ENCODE assay signal across 2 cellular contexts in the genomic region with DNA sequence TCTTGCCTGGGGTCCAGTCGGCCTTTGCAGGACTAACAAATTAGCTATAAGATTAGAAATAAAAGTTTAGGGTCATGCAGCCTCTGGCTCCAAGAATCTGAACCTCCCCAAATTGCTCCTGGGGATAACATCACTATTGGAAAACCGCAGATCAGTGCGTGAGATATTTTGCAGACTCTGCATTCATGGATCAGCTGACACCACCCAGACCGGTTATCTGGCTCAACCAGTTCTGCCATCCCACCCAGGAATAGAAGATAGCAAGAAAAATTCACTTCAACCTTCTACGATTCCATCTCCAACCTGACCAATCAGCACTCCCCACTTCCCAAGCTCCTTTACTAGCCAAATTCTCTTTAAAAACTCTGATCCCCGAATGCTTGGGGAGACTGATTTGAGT.
TF ChIP-seq lines count a peak whose summit lies in the region.

No MANE protein-coding gene starts in this region.

TF ChIP-seq in GM23338, 12 proteins besides CTCF, POLR2A, EP300 and RAD21 (continued from another document):
- TF ChIP-seq, protein P1, sequence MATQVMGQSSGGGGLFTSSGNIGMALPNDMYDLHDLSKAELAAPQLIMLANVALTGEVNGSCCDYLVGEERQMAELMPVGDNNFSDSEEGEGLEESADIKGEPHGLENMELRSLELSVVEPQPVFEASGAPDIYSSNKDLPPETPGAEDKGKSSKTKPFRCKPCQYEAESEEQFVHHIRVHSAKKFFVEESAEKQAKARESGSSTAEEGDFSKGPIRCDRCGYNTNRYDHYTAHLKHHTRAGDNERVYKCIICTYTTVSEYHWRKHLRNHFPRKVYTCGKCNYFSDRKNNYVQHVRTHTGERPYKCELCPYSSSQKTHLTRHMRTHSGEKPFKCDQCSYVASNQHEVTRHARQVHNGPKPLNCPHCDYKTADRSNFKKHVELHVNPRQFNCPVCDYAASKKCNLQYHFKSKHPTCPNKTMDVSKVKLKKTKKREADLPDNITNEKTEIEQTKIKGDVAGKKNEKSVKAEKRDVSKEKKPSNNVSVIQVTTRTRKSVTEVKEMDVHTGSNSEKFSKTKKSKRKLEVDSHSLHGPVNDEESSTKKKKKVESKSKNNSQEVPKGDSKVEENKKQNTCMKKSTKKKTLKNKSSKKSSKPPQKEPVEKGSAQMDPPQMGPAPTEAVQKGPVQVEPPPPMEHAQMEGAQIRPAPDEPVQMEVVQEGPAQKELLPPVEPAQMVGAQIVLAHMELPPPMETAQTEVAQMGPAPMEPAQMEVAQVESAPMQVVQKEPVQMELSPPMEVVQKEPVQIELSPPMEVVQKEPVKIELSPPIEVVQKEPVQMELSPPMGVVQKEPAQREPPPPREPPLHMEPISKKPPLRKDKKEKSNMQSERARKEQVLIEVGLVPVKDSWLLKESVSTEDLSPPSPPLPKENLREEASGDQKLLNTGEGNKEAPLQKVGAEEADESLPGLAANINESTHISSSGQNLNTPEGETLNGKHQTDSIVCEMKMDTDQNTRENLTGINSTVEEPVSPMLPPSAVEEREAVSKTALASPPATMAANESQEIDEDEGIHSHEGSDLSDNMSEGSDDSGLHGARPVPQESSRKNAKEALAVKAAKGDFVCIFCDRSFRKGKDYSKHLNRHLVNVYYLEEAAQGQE (IDR thresholded peaks at IDR 0.05; ENCODE audit: unreplicated experiment), result no peak
- TF ChIP-seq, protein P2, sequence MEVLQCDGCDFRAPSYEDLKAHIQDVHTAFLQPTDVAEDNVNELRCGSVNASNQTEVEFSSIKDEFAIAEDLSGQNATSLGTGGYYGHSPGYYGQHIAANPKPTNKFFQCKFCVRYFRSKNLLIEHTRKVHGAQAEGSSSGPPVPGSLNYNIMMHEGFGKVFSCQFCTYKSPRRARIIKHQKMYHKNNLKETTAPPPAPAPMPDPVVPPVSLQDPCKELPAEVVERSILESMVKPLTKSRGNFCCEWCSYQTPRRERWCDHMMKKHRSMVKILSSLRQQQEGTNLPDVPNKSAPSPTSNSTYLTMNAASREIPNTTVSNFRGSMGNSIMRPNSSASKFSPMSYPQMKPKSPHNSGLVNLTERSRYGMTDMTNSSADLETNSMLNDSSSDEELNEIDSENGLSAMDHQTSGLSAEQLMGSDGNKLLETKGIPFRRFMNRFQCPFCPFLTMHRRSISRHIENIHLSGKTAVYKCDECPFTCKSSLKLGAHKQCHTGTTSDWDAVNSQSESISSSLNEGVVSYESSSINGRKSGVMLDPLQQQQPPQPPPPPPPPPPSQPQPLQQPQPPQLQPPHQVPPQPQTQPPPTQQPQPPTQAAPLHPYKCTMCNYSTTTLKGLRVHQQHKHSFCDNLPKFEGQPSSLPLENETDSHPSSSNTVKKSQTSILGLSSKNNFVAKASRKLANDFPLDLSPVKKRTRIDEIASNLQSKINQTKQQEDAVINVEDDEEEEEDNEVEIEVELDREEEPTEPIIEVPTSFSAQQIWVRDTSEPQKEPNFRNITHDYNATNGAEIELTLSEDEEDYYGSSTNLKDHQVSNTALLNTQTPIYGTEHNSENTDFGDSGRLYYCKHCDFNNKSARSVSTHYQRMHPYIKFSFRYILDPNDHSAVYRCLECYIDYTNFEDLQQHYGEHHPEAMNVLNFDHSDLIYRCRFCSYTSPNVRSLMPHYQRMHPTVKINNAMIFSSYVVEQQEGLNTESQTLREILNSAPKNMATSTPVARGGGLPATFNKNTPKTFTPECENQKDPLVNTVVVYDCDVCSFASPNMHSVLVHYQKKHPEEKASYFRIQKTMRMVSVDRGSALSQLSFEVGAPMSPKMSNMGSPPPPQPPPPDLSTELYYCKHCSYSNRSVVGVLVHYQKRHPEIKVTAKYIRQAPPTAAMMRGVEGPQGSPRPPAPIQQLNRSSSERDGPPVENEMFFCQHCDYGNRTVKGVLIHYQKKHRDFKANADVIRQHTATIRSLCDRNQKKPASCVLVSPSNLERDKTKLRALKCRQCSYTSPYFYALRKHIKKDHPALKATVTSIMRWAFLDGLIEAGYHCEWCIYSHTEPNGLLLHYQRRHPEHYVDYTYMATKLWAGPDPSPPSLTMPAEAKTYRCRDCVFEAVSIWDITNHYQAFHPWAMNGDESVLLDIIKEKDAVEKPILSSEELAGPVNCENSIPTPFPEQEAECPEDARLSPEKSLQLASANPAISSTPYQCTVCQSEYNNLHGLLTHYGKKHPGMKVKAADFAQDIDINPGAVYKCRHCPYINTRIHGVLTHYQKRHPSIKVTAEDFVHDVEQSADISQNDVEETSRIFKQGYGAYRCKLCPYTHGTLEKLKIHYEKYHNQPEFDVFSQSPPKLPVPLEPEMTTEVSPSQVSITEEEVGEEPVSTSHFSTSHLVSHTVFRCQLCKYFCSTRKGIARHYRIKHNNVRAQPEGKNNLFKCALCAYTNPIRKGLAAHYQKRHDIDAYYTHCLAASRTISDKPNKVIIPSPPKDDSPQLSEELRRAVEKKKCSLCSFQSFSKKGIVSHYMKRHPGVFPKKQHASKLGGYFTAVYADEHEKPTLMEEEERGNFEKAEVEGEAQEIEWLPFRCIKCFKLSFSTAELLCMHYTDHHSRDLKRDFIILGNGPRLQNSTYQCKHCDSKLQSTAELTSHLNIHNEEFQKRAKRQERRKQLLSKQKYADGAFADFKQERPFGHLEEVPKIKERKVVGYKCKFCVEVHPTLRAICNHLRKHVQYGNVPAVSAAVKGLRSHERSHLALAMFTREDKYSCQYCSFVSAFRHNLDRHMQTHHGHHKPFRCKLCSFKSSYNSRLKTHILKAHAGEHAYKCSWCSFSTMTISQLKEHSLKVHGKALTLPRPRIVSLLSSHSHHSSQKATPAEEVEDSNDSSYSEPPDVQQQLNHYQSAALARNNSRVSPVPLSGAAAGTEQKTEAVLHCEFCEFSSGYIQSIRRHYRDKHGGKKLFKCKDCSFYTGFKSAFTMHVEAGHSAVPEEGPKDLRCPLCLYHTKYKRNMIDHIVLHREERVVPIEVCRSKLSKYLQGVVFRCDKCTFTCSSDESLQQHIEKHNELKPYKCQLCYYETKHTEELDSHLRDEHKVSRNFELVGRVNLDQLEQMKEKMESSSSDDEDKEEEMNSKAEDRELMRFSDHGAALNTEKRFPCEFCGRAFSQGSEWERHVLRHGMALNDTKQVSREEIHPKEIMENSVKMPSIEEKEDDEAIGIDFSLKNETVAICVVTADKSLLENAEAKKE (CRISPR knock-in tag; IDR thresholded peaks at IDR 0.05), result no peak
- TF ChIP-seq CREB1 (CRISPR knock-in tag; IDR thresholded peaks at IDR 0.05; ENCODE audit: low read depth) (no peak), JUNB (IDR thresholded peaks at IDR 0.05; ENCODE audit: unreplicated experiment) (no peak), POLR2AphosphoS5 (IDR thresholded peaks at IDR 0.05; ENCODE audit: low read depth) (no peak), NANOG (IDR thresholded peaks at IDR 0.05; ENCODE audit: borderline replicate concordance) (no peak)

TF ChIP-seq in WTC11, 78 proteins besides CTCF, POLR2A, EP300 and RAD21 (continued from another document):
- TF ChIP-seq, protein P3, sequence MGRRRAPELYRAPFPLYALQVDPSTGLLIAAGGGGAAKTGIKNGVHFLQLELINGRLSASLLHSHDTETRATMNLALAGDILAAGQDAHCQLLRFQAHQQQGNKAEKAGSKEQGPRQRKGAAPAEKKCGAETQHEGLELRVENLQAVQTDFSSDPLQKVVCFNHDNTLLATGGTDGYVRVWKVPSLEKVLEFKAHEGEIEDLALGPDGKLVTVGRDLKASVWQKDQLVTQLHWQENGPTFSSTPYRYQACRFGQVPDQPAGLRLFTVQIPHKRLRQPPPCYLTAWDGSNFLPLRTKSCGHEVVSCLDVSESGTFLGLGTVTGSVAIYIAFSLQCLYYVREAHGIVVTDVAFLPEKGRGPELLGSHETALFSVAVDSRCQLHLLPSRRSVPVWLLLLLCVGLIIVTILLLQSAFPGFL (CRISPR knock-in tag; IDR thresholded peaks at IDR 0.05; ENCODE audit: borderline replicate concordance), result no peak
- TF ChIP-seq IRF2 (CRISPR knock-in tag; IDR thresholded peaks at IDR 0.05; ENCODE audit: borderline replicate concordance, low read depth), result no peak
- TF ChIP-seq, protein P4, sequence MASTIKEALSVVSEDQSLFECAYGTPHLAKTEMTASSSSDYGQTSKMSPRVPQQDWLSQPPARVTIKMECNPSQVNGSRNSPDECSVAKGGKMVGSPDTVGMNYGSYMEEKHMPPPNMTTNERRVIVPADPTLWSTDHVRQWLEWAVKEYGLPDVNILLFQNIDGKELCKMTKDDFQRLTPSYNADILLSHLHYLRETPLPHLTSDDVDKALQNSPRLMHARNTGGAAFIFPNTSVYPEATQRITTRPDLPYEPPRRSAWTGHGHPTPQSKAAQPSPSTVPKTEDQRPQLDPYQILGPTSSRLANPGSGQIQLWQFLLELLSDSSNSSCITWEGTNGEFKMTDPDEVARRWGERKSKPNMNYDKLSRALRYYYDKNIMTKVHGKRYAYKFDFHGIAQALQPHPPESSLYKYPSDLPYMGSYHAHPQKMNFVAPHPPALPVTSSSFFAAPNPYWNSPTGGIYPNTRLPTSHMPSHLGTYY (CRISPR knock-in tag; IDR thresholded peaks at IDR 0.05), result no peak
- no peak for TF ChIP-seq ZNF263 (CRISPR knock-in tag; IDR thresholded peaks at IDR 0.05; ENCODE audit: low read depth)
- no peak for TF ChIP-seq GTF2I (CRISPR knock-in tag; conservative IDR thresholded peaks at IDR 0.05)
TF ChIP-seq in WTC11: peak in this region for 0.
